9 cellular contexts compared by ENCODE assay signal in the genomic region with DNA sequence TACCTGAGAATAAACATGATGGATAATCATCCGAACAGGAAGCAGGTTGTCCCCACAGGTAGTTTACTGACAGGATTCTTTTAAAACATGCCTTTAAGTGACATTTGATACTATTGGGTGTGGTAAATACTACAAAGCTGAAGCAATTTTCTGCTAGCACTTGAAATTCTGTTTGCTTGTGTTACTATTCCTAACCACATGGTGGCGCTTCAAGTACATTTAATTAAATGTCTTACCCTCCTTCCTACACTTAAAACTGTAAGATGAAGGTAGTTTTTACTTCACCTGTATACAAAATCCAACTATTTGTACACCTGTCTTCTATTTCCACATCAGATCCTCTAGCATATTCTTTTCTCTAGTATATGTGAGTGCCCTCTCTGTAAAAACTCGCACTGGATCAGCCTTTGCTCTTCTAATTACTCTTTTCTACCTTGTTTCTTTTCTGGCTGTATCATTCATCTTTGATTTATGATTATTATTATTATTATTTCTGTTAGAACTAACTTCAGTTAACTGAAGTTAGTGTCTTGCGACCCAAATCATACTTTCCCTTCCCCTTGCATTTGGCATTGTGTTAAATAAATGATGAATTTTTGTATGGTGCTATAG.
A peak's percentile ranks its signal among the peaks of the same experiment; 100 is the strongest.
DNase-seq lines count a peak whose midpoint lies in the region; ATAC-seq, FAIRE-seq and TF ChIP-seq lines count a peak whose summit lies in the region.
"Had no signal": no experiment of that assay in that cellular context is flagged by ENCODE, and none has a peak within 500 bp of the region (broad histone marks: within the 10 kb centered on the region; RNA-seq: fewer than 3 reads in every experiment).

No MANE protein-coding gene starts in this region.

- DNase-seq in AG09319 (ENCODE audit: extremely low read depth, low read depth) (no peak), GDM1 (lab: John Stamatoyannopoulos, UW) (peak; percentile 2), NCI-H2171 treated with DMSO at 0.1 percent for 48 hours (lab: John Stamatoyannopoulos, UW) (peak; percentile 10), astrocyte of the spinal cord (ENCODE audit: low read depth, low spot score) (peak; percentile 71), kidney glomerular epithelial cell (lab: John Stamatoyannopoulos, UW) (peak; percentile 35), urothelium cell line (ENCODE audit: low spot score) (peak; percentile 10)
- DNase-seq: naive B cell had no signal

- peak; percentile 53 for TF ChIP-seq CTCF in AG09319 (IDR thresholded peaks at IDR 0.05; ENCODE audit: low read depth, low read length)
- TF ChIP-seq CTCF in astrocyte of the spinal cord (IDR thresholded peaks at IDR 0.05; ENCODE audit: low read depth, low read length): peak; percentile 55

- in situ Hi-C loops in astrocyte of the spinal cord (cut with HindIII; ENCODE audit: low sequenced_read_pairs): no loop called here

- H3K4me3 ChIP-seq in astrocyte of the spinal cord (ENCODE audit: low read depth, low read length): no peak overlapping the region

- no peak for FAIRE-seq in urothelium cell line (lab: Jason Lieb, UNC)

- ATAC-seq in HG03520 (IDR thresholded peaks at IDR 0.05; ENCODE audit: unreplicated experiment): no peak
- no peak for ATAC-seq in GM18519 (IDR thresholded peaks at IDR 0.05; ENCODE audit: low FRiP score, unreplicated experiment)
